In genomic region chr14:102131741-102132140, GRCh38 we compare ENCODE assay signal across 27 cellular contexts.
"Had no signal": no experiment of that assay in that cellular context is flagged by ENCODE, and none has a peak within 500 bp of the region (broad histone marks: within the 10 kb centered on the region; RNA-seq: fewer than 3 reads in every experiment).

No MANE protein-coding gene starts in this region.

- H3K36me3 ChIP-seq: ovary, thyroid gland, transverse colon, upper lobe of right lung had no signal

- H3K4me1 ChIP-seq: left ventricle myocardium inferior, stomach, thyroid gland, upper lobe of right lung had no signal

- H3K27ac ChIP-seq: left ventricle myocardium inferior, ovary, skin epidermis, stomach, testis, thyroid gland, transverse colon, upper lobe of right lung had no signal

- H3K27me3 ChIP-seq: ovary, stomach, testis, thyroid gland, transverse colon, upper lobe of right lung had no signal

- H3K4me3 ChIP-seq: left ventricle myocardium inferior, lung, mucosa of descending colon, ovary, skin epidermis, stomach, testis, thyroid gland, transverse colon, upper lobe of right lung had no signal

- H3K27ac Mint-ChIP-seq: natural killer cell treated with Interleukin-12 subunit alpha and Interleukin-12 subunit beta and Interleukin-15 and Interleukin-18, amount 100 ng/mL, for 72 hours; progenitor cell of endocrine pancreas; stimulated activated naive B cell treated with anti-CD40 and anti-IgM and Interleukin-4, amounts not matched to agents 10 μg/mL and 1 μg/mL and 100 μg/mL, for 72 hours had no signal

- DNase-seq: hippocampal formation; left ventricle myocardium inferior; mesendoderm; midbrain; mucosa of descending colon; naive thymus-derived CD4-positive, alpha-beta T cell; ovary; retina; right cardiac atrium; stimulated activated CD4-positive, alpha-beta T cell treated with anti-CD3 and anti-CD28 coated beads, Interleukin-12 subunit alpha, Interleukin-12 subunit beta, amount 100 ng/mL, for 4 hours; stimulated activated CD4-positive, alpha-beta T cell treated with anti-CD3 and anti-CD28 coated beads, Interleukin-15, amount 100 ng/mL, for 24 hours; stimulated activated CD4-positive, alpha-beta T cell treated with anti-CD3 and anti-CD28 coated beads, Interleukin-2, amount 100 ng/mL, for 24 hours; stimulated activated CD4-positive, alpha-beta T cell treated with anti-CD3 and anti-CD28 coated beads, Interleukin-4, amount 100 ng/mL, for 1 hour; stimulated activated naive B cell treated with anti-CD40 and anti-IgM and Interleukin-4, amounts not matched to agents 10 μg/mL and 1 μg/mL and 100 μg/mL, for 72 hours; stimulated activated naive CD8-positive, alpha-beta T cell treated with anti-CD3 and anti-CD28 coated beads, Interleukin-15, Interleukin-2, amounts not matched to agents 100 U/mL and 50 U/mL, for 24 hours; stomach; testis; thyroid gland; transverse colon; upper lobe of right lung had no signal

- H3K36me3 Mint-ChIP-seq: natural killer cell treated with Interleukin-12 subunit alpha and Interleukin-12 subunit beta and Interleukin-15 and Interleukin-18, amount 100 ng/mL, for 72 hours had no signal

- H3K4me3 Mint-ChIP-seq: naive thymus-derived CD4-positive, alpha-beta T cell; natural killer cell treated with Interleukin-12 subunit alpha and Interleukin-12 subunit beta and Interleukin-15 and Interleukin-18, amount 100 ng/mL, for 72 hours; stimulated activated naive B cell treated with anti-CD40 and anti-IgM and Interleukin-4, amounts not matched to agents 10 μg/mL and 1 μg/mL and 100 μg/mL, for 72 hours had no signal

- H3K27me3 Mint-ChIP-seq: naive thymus-derived CD4-positive, alpha-beta T cell; natural killer cell treated with Interleukin-12 subunit alpha and Interleukin-12 subunit beta and Interleukin-15 and Interleukin-18, amount 100 ng/mL, for 72 hours; progenitor cell of endocrine pancreas; stimulated activated naive B cell treated with anti-CD40 and anti-IgM and Interleukin-4, amounts not matched to agents 10 μg/mL and 1 μg/mL and 100 μg/mL, for 72 hours had no signal

- ATAC-seq: mucosa of descending colon; naive thymus-derived CD4-positive, alpha-beta T cell; natural killer cell treated with Interleukin-12 subunit alpha and Interleukin-12 subunit beta and Interleukin-15 and Interleukin-18, amount 100 ng/mL, for 72 hours; right cardiac atrium; sciatic nerve; stimulated activated naive B cell treated with anti-CD40 and anti-IgM and Interleukin-4, amounts not matched to agents 10 μg/mL and 1 μg/mL and 100 μg/mL, for 72 hours; stimulated activated naive CD8-positive, alpha-beta T cell treated with anti-CD3 and anti-CD28 coated beads, Interleukin-15, Interleukin-2, amounts not matched to agents 100 U/mL and 50 U/mL, for 24 hours; upper lobe of right lung had no signal

- FAIRE-seq: keratinocyte, urothelium cell line had no signal

- H3K9me3 ChIP-seq: left ventricle myocardium inferior, mucosa of descending colon, ovary, stomach, testis, thyroid gland, transverse colon, upper lobe of right lung had no signal

- H3K9me3 Mint-ChIP-seq: naive thymus-derived CD4-positive, alpha-beta T cell; natural killer cell treated with Interleukin-12 subunit alpha and Interleukin-12 subunit beta and Interleukin-15 and Interleukin-18, amount 100 ng/mL, for 72 hours; stimulated activated naive B cell treated with anti-CD40 and anti-IgM and Interleukin-4, amounts not matched to agents 10 μg/mL and 1 μg/mL and 100 μg/mL, for 72 hours had no signal
